Comparison of ENCODE assay signal across 1 cellular context in genomic region chr20:23085415-23086055, GRCh38.
TF ChIP-seq lines count a peak whose summit lies in the region.

No MANE protein-coding gene starts in this region.

TF ChIP-seq in GM23338, 12 proteins besides CTCF, POLR2A, EP300 and RAD21 (continued from another document):
- no peak for TF ChIP-seq ETS1 (IDR thresholded peaks at IDR 0.05)
- no peak for TF ChIP-seq CREB1 (CRISPR knock-in tag; IDR thresholded peaks at IDR 0.05; ENCODE audit: low read depth)
- TF ChIP-seq NANOG (IDR thresholded peaks at IDR 0.05; ENCODE audit: borderline replicate concordance) = no peak
- no peak for TF ChIP-seq ZNF114 (CRISPR knock-in tag; IDR thresholded peaks at IDR 0.05)
- TF ChIP-seq ZNF462 (CRISPR knock-in tag; IDR thresholded peaks at IDR 0.05) = no peak
- no peak for TF ChIP-seq POLR2AphosphoS5 (IDR thresholded peaks at IDR 0.05; ENCODE audit: low read depth)
- no peak for TF ChIP-seq ZNF331 (CRISPR knock-in tag; IDR thresholded peaks at IDR 0.05; ENCODE audit: low read depth)
- no peak for TF ChIP-seq EZH2 (IDR thresholded peaks at IDR 0.05; ENCODE audit: low read depth, unreplicated experiment)
- TF ChIP-seq REST (IDR thresholded peaks at IDR 0.05; ENCODE audit: unreplicated experiment) = no peak
